15 cellular contexts compared by ENCODE assay signal in genomic region chr2:203787954-203788353, GRCh38.
DNase-seq lines count a peak whose midpoint lies in the region; TF ChIP-seq lines count a peak whose summit lies in the region.
"Had no signal": no experiment of that assay in that cellular context is flagged by ENCODE, and none has a peak within 500 bp of the region (broad histone marks: within the 10 kb centered on the region; RNA-seq: fewer than 3 reads in every experiment).

No MANE protein-coding gene starts in this region.

- peak overlapping the region; percentile 90 for H3K27ac ChIP-seq in ACC112 (ENCODE audit: low read depth, low read length)
- H3K27ac ChIP-seq in esophagus squamous epithelium, result peak overlapping the region in 3 of 4 donors; percentile 31 to 74 (median 43)
- no peak overlapping the region for H3K27ac ChIP-seq in neuronal stem cell (replicated peaks; ENCODE audit: low read length)
- no peak overlapping the region for H3K27ac ChIP-seq in WERI-Rb-1
- H3K27ac ChIP-seq: thyroid gland had no signal

- H2BK15ac ChIP-seq in neuronal stem cell (ENCODE audit: low read length), result no peak overlapping the region

- no peak overlapping the region for H3K9ac ChIP-seq in neuronal stem cell (ENCODE audit: low read depth, low read length, poor library complexity)

- H2AFZ ChIP-seq in ACC112 (ENCODE audit: low read length, unreplicated experiment), result peak overlapping the region; percentile 93
- H2AFZ ChIP-seq in neuronal stem cell (ENCODE audit: low read length), result peak overlapping the region; percentile 15

- H3K27me3 ChIP-seq in ACC112 (ENCODE audit: insufficient read depth, low read length), result no peaks in the 10 kb centered on the region
- no peaks in the 10 kb centered on the region for H3K27me3 ChIP-seq in esophagus squamous epithelium
- no peaks in the 10 kb centered on the region for H3K27me3 ChIP-seq in neuronal stem cell (ENCODE audit: control insufficient read depth in 3 of 3, insufficient read depth in 3 of 3, low read depth in 1 of 3, low read length in 3 of 3)
- no peaks in the 10 kb centered on the region for H3K27me3 ChIP-seq in WERI-Rb-1 (ENCODE audit: insufficient read depth, low read depth, severe bottlenecking)
- H3K27me3 ChIP-seq: thyroid gland had no signal

- H3K4me1 ChIP-seq in ACC112 (ENCODE audit: control insufficient read depth, insufficient read depth, low read length, unreplicated experiment) (peaks cover 51% of the 10 kb centered on the region), esophagus squamous epithelium (peaks cover 0 to 16% (median 0%) of the 10 kb centered on the region in 3 donors), neuronal stem cell (ENCODE audit: control insufficient read depth in 2 of 2, insufficient read depth in 1 of 2, low read depth in 1 of 2, low read length in 2 of 2) (no peaks in the 10 kb centered on the region)

- no peak overlapping the region for H4K91ac ChIP-seq in neuronal stem cell (ENCODE audit: low read depth, low read length, poor library complexity)

- H2BK12ac ChIP-seq in neuronal stem cell (ENCODE audit: low read length), result no peak overlapping the region

- no peak overlapping the region for H3K23ac ChIP-seq in neuronal stem cell (ENCODE audit: low read depth, low read length, poor library complexity)

- H3K36me3 ChIP-seq in ACC112 (ENCODE audit: insufficient read depth, low read length) (no peaks in the 10 kb centered on the region), esophagus squamous epithelium (no peaks in the 10 kb centered on the region), neuronal stem cell (replicated peaks in 1 of 2; ENCODE audit: control insufficient read depth in 2 of 2, insufficient read depth in 2 of 2, low read length in 2 of 2) (no peaks in the 10 kb centered on the region), WERI-Rb-1 (no peaks in the 10 kb centered on the region)
- H3K36me3 ChIP-seq: thyroid gland had no signal

- intact Hi-C loops in esophagus squamous epithelium (cut with DNase I), result no loop called here

- no peaks in the 10 kb centered on the region for H3K79me2 ChIP-seq in ACC112 (ENCODE audit: control insufficient read depth, insufficient read depth, low read length, unreplicated experiment)

- no peak overlapping the region for H3K14ac ChIP-seq in neuronal stem cell (ENCODE audit: low read length)

- H3K18ac ChIP-seq in neuronal stem cell (ENCODE audit: low read length), result no peak overlapping the region

- WGBS in esophagus squamous epithelium, 2 donors, result 40 to 67% methylated on average over 2 of the region's 2 CpGs
- WGBS in neuronal stem cell (ENCODE audit: extremely low coverage in 2 of 2, insufficient read length in 2 of 2, insufficient replicate concordance in 1 of 2), 2 donors, result no CpG with 5 or more reads among the region's 2 CpGs

- H2BK5ac ChIP-seq in neuronal stem cell (ENCODE audit: low read length), result no peak overlapping the region

- no peak for TF ChIP-seq POLR2A in esophagus squamous epithelium (IDR thresholded peaks at IDR 0.05)

- H3K4me3 ChIP-seq in ACC112 (ENCODE audit: low read depth, low read length), result peak overlapping the region; percentile 17; the same call in 1 of the 2 replicates
- no peak overlapping the region for H3K4me3 ChIP-seq in esophagus squamous epithelium
- no peak overlapping the region for H3K4me3 ChIP-seq in neuronal stem cell (ENCODE audit: low read length in 2 of 2)
- no peak overlapping the region for H3K4me3 ChIP-seq in WERI-Rb-1 (ENCODE audit: low read depth, low read length)
- H3K4me3 ChIP-seq: thyroid gland had no signal

- no peak overlapping the region for H2AK5ac ChIP-seq in neuronal stem cell (ENCODE audit: low read depth, low read length)

- DNase-seq in MV-4-11 (lab: John Stamatoyannopoulos, UW) (peak; percentile 90), esophagus squamous epithelium (lab: John Stamatoyannopoulos, UW) (no peak), neuronal stem cell (ENCODE audit: low spot score) (no peak), AG08396 (ENCODE audit: low spot score) (no peak), SHP77 treated with DMSO at 0.1 percent for 48 hours (lab: John Stamatoyannopoulos, UW) (no peak), WERI-Rb-1 (no peak)
- no peak for DNase-seq in activated effector memory CD4-positive, alpha-beta T cell treated with anti-CD3 and anti-CD28 coated beads, Interleukin-2, amount 50 U/mL, for 16 hours
- DNase-seq: activated CD4-positive, alpha-beta T cell treated with anti-CD3 and anti-CD28 coated beads, Interleukin-2, amount 50 U/mL, for 4 hours; activated T-cell treated with anti-CD3 and anti-CD28 coated beads, Interleukin-2, amount 50 U/mL, for 4 hours; caudate nucleus; endodermal cell; stimulated activated CD4-positive, alpha-beta T cell treated with anti-CD3 and anti-CD28 coated beads, Interleukin-2, amount 100 ng/mL, for 48 hours; stimulated activated CD8-positive, alpha-beta memory T cell treated with anti-CD3 and anti-CD28 coated beads, Interleukin-4, amount 100 ng/mL, for 48 hours; thyroid gland had no signal

- H3K4me2 ChIP-seq in neuronal stem cell (ENCODE audit: insufficient read depth, low read length, poor library complexity, severe bottlenecking), result no peak overlapping the region

- no peak overlapping the region for H4K8ac ChIP-seq in neuronal stem cell (ENCODE audit: low read depth, low read length)

- no peaks in the 10 kb centered on the region for H3K79me1 ChIP-seq in neuronal stem cell (ENCODE audit: low read depth, low read length)

- H3K9me3 ChIP-seq in esophagus squamous epithelium (no peaks in the 10 kb centered on the region), neuronal stem cell (replicated peaks in 1 of 2; ENCODE audit: control insufficient read depth in 2 of 2, insufficient read depth in 1 of 2, low read depth in 1 of 2, low read length in 2 of 2) (no peaks in the 10 kb centered on the region), WERI-Rb-1 (ENCODE audit: severe bottlenecking) (no peaks in the 10 kb centered on the region)
- H3K9me3 ChIP-seq: thyroid gland had no signal

- TF ChIP-seq CTCF in esophagus squamous epithelium (IDR thresholded peaks at IDR 0.05), result no peak
- no peak for TF ChIP-seq CTCF in WERI-Rb-1 (IDR thresholded peaks at IDR 0.05; ENCODE audit: low read depth, low read length)

- H2BK120ac ChIP-seq in neuronal stem cell (ENCODE audit: low read depth, low read length), result no peak overlapping the region

- no peak overlapping the region for H3K4ac ChIP-seq in neuronal stem cell (ENCODE audit: low read length)

Comparison
In these comparisons a context has a peak if more than half of its experiments do, and no peak if none do; other contexts are left out.
1. H3K27ac ChIP-seq: peak in ACC112 (single experiment) and esophagus squamous epithelium (3 of 4); none in neuronal stem cell (single experiment) and WERI-Rb-1 (single experiment).